17 cellular contexts compared by ENCODE assay signal in the genomic region with DNA sequence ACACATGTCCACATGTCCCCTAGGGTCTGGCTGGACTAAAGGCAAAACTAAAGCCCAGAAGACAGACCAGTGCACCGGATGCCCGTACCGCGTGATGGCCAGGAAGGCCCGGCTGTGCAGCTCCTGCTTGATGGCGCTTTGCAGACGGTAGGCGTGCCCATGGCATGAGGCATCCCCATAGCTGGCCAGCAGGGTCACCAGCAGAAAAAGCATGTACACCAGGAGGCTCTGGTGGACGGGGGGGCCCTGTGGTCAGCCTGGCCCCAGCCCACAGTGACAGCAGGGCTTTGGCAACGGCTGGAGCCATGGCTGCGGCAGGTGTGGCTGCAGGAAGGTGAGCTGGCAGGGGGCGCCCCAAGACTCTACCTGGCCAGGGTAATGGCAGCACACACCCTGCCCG. TPM values are rescaled to one million over a fixed set of nuclear protein-coding genes. Genes with fewer than 3 reads are reported as not detected.
DNase-seq lines count a peak whose midpoint lies in the region; ATAC-seq and TF ChIP-seq lines count a peak whose summit lies in the region.
"Had no signal": no experiment of that assay in that cellular context is flagged by ENCODE, and none has a peak within 500 bp of the region (broad histone marks: within the 10 kb centered on the region; RNA-seq: fewer than 3 reads in every experiment).

No MANE protein-coding gene starts in this region.

- H2AFZ ChIP-seq in neural progenitor cell (replicated peaks), result no peak overlapping the region

- no peaks in the 10 kb centered on the region for H3K9me3 ChIP-seq in neural progenitor cell (ENCODE audit: low read depth)
- no peaks in the 10 kb centered on the region; the same call in 1 of the 2 replicates for H3K9me3 ChIP-seq in BE2C
- H3K9me3 ChIP-seq: A549, HAP-1 had no signal

- H3K27ac Mint-ChIP-seq in HFFc6 (no peak overlapping the region; the same call in 1 of the 2 replicates), endothelial cell (ENCODE audit: unreplicated experiment) (no peak overlapping the region), neural progenitor cell (no peak overlapping the region)

- H3K4me1 Mint-ChIP-seq in HFFc6 (ENCODE audit: low read depth) (peaks cover 12% of the 10 kb centered on the region), endothelial cell (ENCODE audit: unreplicated experiment) (no peaks in the 10 kb centered on the region), neural progenitor cell (peaks cover 3% of the 10 kb centered on the region)

- peaks cover 40% of the 10 kb centered on the region for H4K20me1 ChIP-seq in neural progenitor cell (ENCODE audit: low read depth)

- H3K27me3 ChIP-seq in neural progenitor cell (no peaks in the 10 kb centered on the region), BE2C (no peaks in the 10 kb centered on the region)

- H3K4me3 Mint-ChIP-seq in HFFc6 (no peak overlapping the region), endothelial cell (ENCODE audit: unreplicated experiment) (peak overlapping the region; percentile 37), neural progenitor cell (peak overlapping the region; percentile 43)

- ATAC-seq in HG03159 (IDR thresholded peaks at IDR 0.05; ENCODE audit: unreplicated experiment), result no peak
- ATAC-seq: Right ventricle myocardium inferior had no signal

- H3K27me3 Mint-ChIP-seq in HFFc6 (ENCODE audit: insufficient read depth) (peaks cover 13% of the 10 kb centered on the region), endothelial cell (ENCODE audit: unreplicated experiment) (peaks cover 18% of the 10 kb centered on the region), neural progenitor cell (ENCODE audit: insufficient read depth, low read depth) (peaks cover 11% of the 10 kb centered on the region)

- H3K4me1 ChIP-seq in neural progenitor cell (peaks cover 11% of the 10 kb centered on the region), BE2C (no peaks in the 10 kb centered on the region)
- H3K4me1 ChIP-seq: A549, HAP-1 had no signal

- H3F3A ChIP-seq in neural progenitor cell (ENCODE audit: low read depth), result peaks cover 19% of the 10 kb centered on the region

- DNase-seq in HFFc6 (no peak), endothelial cell (ENCODE audit: low spot score) (no peak), neural progenitor cell (ENCODE audit: low spot score) (no peak), HT-29 (ENCODE audit: low spot score) (no peak), GF-D8 (lab: John Stamatoyannopoulos, UW) (no peak), BE2C (no peak)
- DNase-seq: IMR-90, NCI-H1105 treated with DMSO at 0.1 percent for 48 hours, NCI-H1694 treated with DMSO at 0.1 percent for 48 hours, NCI-H2107, NCI-H2227 treated with DMSO at 0.1 percent for 48 hours, NCI-H524 had no signal

- no peak overlapping the region for H3K9ac ChIP-seq in neural progenitor cell

- H3K4me2 ChIP-seq in neural progenitor cell, result no peak overlapping the region
- H3K4me2 ChIP-seq: A549 had no signal

- no peaks in the 10 kb centered on the region for H3K79me2 ChIP-seq in neural progenitor cell (ENCODE audit: low read depth)

- H3K27ac ChIP-seq in 22Rv1, result 0 out of 2 replicates have a peak overlapping the region, but pooled peaks have one; percentile 8
- H3K27ac ChIP-seq in neural progenitor cell, result no peak overlapping the region
- H3K27ac ChIP-seq: A549 had no signal

- peaks cover 4% of the 10 kb centered on the region; the same call in 1 of the 2 replicates for H3K9me3 Mint-ChIP-seq in HFFc6
- H3K9me3 Mint-ChIP-seq in endothelial cell (ENCODE audit: unreplicated experiment), result no peaks in the 10 kb centered on the region
- no peaks in the 10 kb centered on the region for H3K9me3 Mint-ChIP-seq in neural progenitor cell

- H3K4me3 ChIP-seq in neural progenitor cell (no peak overlapping the region), BE2C (ENCODE audit: low read depth, low read length) (no peak overlapping the region)
- H3K4me3 ChIP-seq: A549, HAP-1 had no signal

- H3K36me3 Mint-ChIP-seq in HFFc6 (ENCODE audit: low read depth), result peaks cover 28% of the 10 kb centered on the region
- H3K36me3 Mint-ChIP-seq in endothelial cell (ENCODE audit: low read depth, unreplicated experiment), result peaks cover 12% of the 10 kb centered on the region
- peaks cover 5% of the 10 kb centered on the region for H3K36me3 Mint-ChIP-seq in neural progenitor cell

- no peaks in the 10 kb centered on the region for H3K36me3 ChIP-seq in neural progenitor cell
- peaks cover 50% of the 10 kb centered on the region for H3K36me3 ChIP-seq in BE2C

- TF ChIP-seq CTCF in 22Rv1 (IDR thresholded peaks at IDR 0.05), result no peak
- TF ChIP-seq CTCF in HFFc6 (IDR thresholded peaks at IDR 0.05), result peak; percentile 27
- peak; percentile 15 for TF ChIP-seq CTCF in endothelial cell (IDR thresholded peaks at IDR 0.05; ENCODE audit: unreplicated experiment)
- no peak for TF ChIP-seq CTCF in neural progenitor cell (IDR thresholded peaks at IDR 0.05)
- TF ChIP-seq CTCF in BE2C (IDR thresholded peaks at IDR 0.05; ENCODE audit: low read depth, low read length), result no peak

RNA-seq across cellular contexts. Expression of a gene that starts 42.8 kb away (rescaled TPM):
- total RNA-seq in HFFc6 (2021; fragmentation: NEBNext Ultra II Directional; extraction: Animal tissue kit (Norgen Biotek cat#: 25700)), result 100 to 1,000 TPM in 1 of 6 experiments, 10 to 100 TPM in 5; 77.9 to 118 (median 82.5) TPM
- total RNA-seq in endothelial cell (ENCODE audit: unreplicated experiment) (70.0 TPM), neural progenitor cell (ENCODE audit: low replicate concordance) (16.9 and 73.4 TPM in 2 replicates)
- 72.1 and 74.7 TPM in 2 replicates for total RNA-seq in HT-29 (2014; rRNA removed; shearing (Covaris generic))
- 375 TPM for polyA plus RNA-seq in BE2C (2012; ENCODE audit: insufficient read depth, insufficient read length, low read depth)

RNA-seq across cellular contexts. Expression of a gene that starts 45.1 kb away (rescaled TPM):
- 10 to 100 TPM; 72.0 to 88.3 (median 83.2) TPM for total RNA-seq in HFFc6 (2021; fragmentation: NEBNext Ultra II Directional; extraction: Animal tissue kit (Norgen Biotek cat#: 25700))
- total RNA-seq in endothelial cell (ENCODE audit: unreplicated experiment) (180 TPM), neural progenitor cell (ENCODE audit: low replicate concordance) (55.1 and 63.4 TPM in 2 replicates)
- 75.1 and 85.0 TPM in 2 replicates for total RNA-seq in HT-29 (2014; rRNA removed; shearing (Covaris generic))
- 238 TPM for polyA plus RNA-seq in BE2C (2012; ENCODE audit: insufficient read depth, insufficient read length, low read depth)

RNA-seq across cellular contexts. Expression of a gene that starts 45.2 kb away (rescaled TPM):
- 10 to 100 TPM; 23.7 to 31.5 (median 26.4) TPM for total RNA-seq in HFFc6 (2021; fragmentation: NEBNext Ultra II Directional; extraction: Animal tissue kit (Norgen Biotek cat#: 25700))
- total RNA-seq in endothelial cell (ENCODE audit: unreplicated experiment) (25.6 TPM), neural progenitor cell (ENCODE audit: low replicate concordance) (26.3 and 43.6 TPM in 2 replicates)
- 157 and 215 TPM in 2 replicates for total RNA-seq in HT-29 (2014; rRNA removed; shearing (Covaris generic))
- polyA plus RNA-seq in BE2C (2012; ENCODE audit: insufficient read depth, insufficient read length, low read depth), result 176 TPM

RNA-seq across cellular contexts. Expression of a gene that starts 55.6 kb away (rescaled TPM):
- 1 to 10 TPM in 1 of 6 experiments, under 1 TPM in 5; 0.31 to 1.2 (median 0.65) TPM for total RNA-seq in HFFc6 (2021; fragmentation: NEBNext Ultra II Directional; extraction: Animal tissue kit (Norgen Biotek cat#: 25700))
- 1.9 TPM for total RNA-seq in endothelial cell (ENCODE audit: unreplicated experiment)
- total RNA-seq in neural progenitor cell (ENCODE audit: low replicate concordance), result 2.1 and 4.4 TPM in 2 replicates
- total RNA-seq in HT-29 (2014; rRNA removed; shearing (Covaris generic)), result 13.4 and 24.9 TPM in 2 replicates
- 9.1 TPM for polyA plus RNA-seq in BE2C (2012; ENCODE audit: insufficient read depth, insufficient read length, low read depth)

Comparison
In these comparisons a context has a peak if more than half of its experiments do, and no peak if none do; other contexts are left out.
1. CTCF ChIP-seq: peak in HFFc6 (single experiment) and endothelial cell (single experiment); none in 22Rv1 (single experiment), neural progenitor cell (single experiment) and BE2C (single experiment).